15 cellular contexts compared by ENCODE assay signal in the genomic region with DNA sequence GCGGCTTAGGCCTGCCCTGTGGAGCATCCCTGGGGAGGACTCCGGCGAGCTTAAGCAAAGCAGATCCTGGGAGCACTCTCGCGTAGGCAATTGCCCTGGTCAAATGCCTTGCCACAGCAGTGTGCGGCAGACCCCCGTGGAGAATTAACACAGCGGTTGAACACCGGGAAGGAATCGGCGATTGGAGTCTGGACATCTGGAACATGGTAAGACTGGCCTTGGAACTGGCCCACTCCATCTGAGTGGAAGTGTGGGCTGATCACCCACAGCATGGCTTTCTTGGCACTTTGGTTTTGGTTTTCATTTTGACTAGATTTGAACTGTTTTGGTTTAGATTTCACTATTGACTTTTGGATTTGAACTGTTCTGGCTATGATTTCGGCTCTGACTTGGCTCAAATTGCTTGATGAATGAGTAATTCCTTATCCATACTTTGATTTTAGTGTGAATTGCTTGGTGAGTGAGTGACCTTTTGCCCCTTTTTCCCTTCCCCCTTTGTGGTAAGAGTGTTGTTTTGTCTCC.
A peak's percentile ranks its signal among the peaks of the same experiment; 100 is the strongest.
DNase-seq lines count a peak whose midpoint lies in the region; ATAC-seq and TF ChIP-seq lines count a peak whose summit lies in the region.
"Had no signal": no experiment of that assay in that cellular context is flagged by ENCODE, and none has a peak within 500 bp of the region (broad histone marks: within the 10 kb centered on the region; RNA-seq: fewer than 3 reads in every experiment).

No MANE protein-coding gene starts in this region.

- peaks cover 6% of the 10 kb centered on the region for H3K4me1 Mint-ChIP-seq in activated T-helper 17 cell treated with anti-CD3 and anti-CD28 coated beads, Interleukin-2, amount 50 U/mL, for 72 hours
- H3K4me1 Mint-ChIP-seq: T-helper 17 cell had no signal

- no peaks in the 10 kb centered on the region for H3K27me3 Mint-ChIP-seq in activated T-helper 17 cell treated with anti-CD3 and anti-CD28 coated beads, Interleukin-2, amount 50 U/mL, for 72 hours
- H3K27me3 Mint-ChIP-seq: naive B cell, T-helper 17 cell had no signal

- H3K9me3 Mint-ChIP-seq in activated T-helper 17 cell treated with anti-CD3 and anti-CD28 coated beads, Interleukin-2, amount 50 U/mL, for 72 hours = peaks cover 20% of the 10 kb centered on the region

- no peak overlapping the region for H3K4me3 Mint-ChIP-seq in activated T-helper 17 cell treated with anti-CD3 and anti-CD28 coated beads, Interleukin-2, amount 50 U/mL, for 72 hours
- H3K4me3 Mint-ChIP-seq: naive B cell, T-helper 17 cell had no signal

- no peak overlapping the region for H3K27ac Mint-ChIP-seq in activated T-helper 17 cell treated with anti-CD3 and anti-CD28 coated beads, Interleukin-2, amount 50 U/mL, for 72 hours
- H3K27ac Mint-ChIP-seq: T-helper 17 cell had no signal

- H3K36me3 Mint-ChIP-seq in activated T-helper 17 cell treated with anti-CD3 and anti-CD28 coated beads, Interleukin-2, amount 50 U/mL, for 72 hours (ENCODE audit: low read depth) = peaks cover 42% of the 10 kb centered on the region

- DNase-seq in GM10266 (ENCODE audit: extremely low spot score) (peak; percentile 13), anterior cingulate cortex (lab: John Stamatoyannopoulos, UW) (no peak), T1000 (lab: John Stamatoyannopoulos, UW) (no peak), AML-193 (lab: John Stamatoyannopoulos, UW) (no peak), dermis blood vessel endothelial cell (no peak)
- DNase-seq: activated CD4-positive, alpha-beta T cell treated with anti-CD3 and anti-CD28 coated beads, Interleukin-2, amount 50 U/mL, for 4 hours; activated gamma-delta T cell treated with Interleukin-2 at 50 U/mL for 16 hours; DMS79; naive B cell; stimulated activated CD4-positive, alpha-beta T cell treated with anti-CD3 and anti-CD28 coated beads, Interleukin-4, amount 100 ng/mL, for 4 hours; T-helper 17 cell had no signal

- TF ChIP-seq CTCF in GM10266 (IDR thresholded peaks at IDR 0.05; ENCODE audit: control insufficient read depth, insufficient read depth, low read depth, missing control alignments) = no peak

- ATAC-seq in GM19025 (IDR thresholded peaks at IDR 0.05; ENCODE audit: low read depth, unreplicated experiment) (peak; percentile 45), HG02759 (IDR thresholded peaks at IDR 0.05; ENCODE audit: unreplicated experiment) (peak; percentile 54)
- ATAC-seq in activated T-helper 17 cell treated with anti-CD3 and anti-CD28 coated beads, Interleukin-2, amount 50 U/mL, for 72 hours (replicated peaks) = peak; percentile 67
- ATAC-seq: right cardiac atrium, T-helper 17 cell had no signal
